ENCODE assay signal across 16 cellular contexts in the genomic region with DNA sequence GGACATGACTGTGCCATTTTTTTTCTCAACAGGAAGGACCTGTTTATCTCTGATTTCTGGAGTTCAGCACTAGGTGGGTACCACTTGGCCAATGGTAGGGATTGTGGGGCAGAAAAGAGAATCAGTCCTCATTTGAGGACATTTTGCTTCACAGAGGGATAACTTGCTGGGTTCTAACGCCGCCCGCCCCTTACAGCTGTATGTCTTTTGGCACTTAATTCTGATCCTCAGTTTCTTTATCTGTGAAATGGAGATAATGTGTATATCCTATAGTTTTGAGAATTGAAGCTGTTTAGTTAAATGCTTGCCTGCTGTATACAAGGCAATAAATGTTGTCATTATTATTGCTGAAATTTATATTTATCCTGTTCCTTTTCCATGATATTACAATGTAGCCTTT. TPM values are rescaled to one million over a fixed set of nuclear protein-coding genes. Genes with fewer than 3 reads are reported as not detected.
DNase-seq lines count a peak whose midpoint lies in the region; ATAC-seq, FAIRE-seq and TF ChIP-seq lines count a peak whose summit lies in the region.
"Had no signal": no experiment of that assay in that cellular context is flagged by ENCODE, and none has a peak within 500 bp of the region (broad histone marks: within the 10 kb centered on the region; RNA-seq: fewer than 3 reads in every experiment).

No MANE protein-coding gene starts in this region.

- intact Hi-C loops in CD4-positive, alpha-beta T cell (cut with DNase I, micrococcal nuclease): no loop called here
- intact Hi-C loops in natural killer cell (cut with micrococcal nuclease): no loop called here

- peaks cover 52% of the 10 kb centered on the region for H3K4me1 Mint-ChIP-seq in CD4-positive, alpha-beta T cell (ENCODE audit: low read depth)
- H3K4me1 Mint-ChIP-seq in activated CD4-positive, alpha-beta memory T cell treated with anti-CD3 and anti-CD28 coated beads, Interleukin-2, amount 10 ng/mL, durations not matched to agents 7 days and 5 days: peaks cover 47% of the 10 kb centered on the region
- H3K4me1 Mint-ChIP-seq in natural killer cell: peaks cover 50 to 58% of the 10 kb centered on the region in 2 donors

- no peak for DNase-seq in CD4-positive, alpha-beta T cell
- DNase-seq in DND-41: no peak
- no peak for DNase-seq in activated CD4-positive, alpha-beta memory T cell treated with anti-CD3 and anti-CD28 coated beads, Interleukin-2, amount 10 ng/mL, durations not matched to agents 7 days and 5 days
- no peak for DNase-seq in natural killer cell
- DNase-seq in GM12892 (ENCODE audit: insufficient read length): no peak
- no peak for DNase-seq in amniotic stem cell (lab: John Stamatoyannopoulos, UW)
- DNase-seq in NCI-H774 (lab: John Stamatoyannopoulos, UW): no peak
- no peak for DNase-seq in ureter (ENCODE audit: low spot score)
- DNase-seq: dermis blood vessel endothelial cell; NCI-H1694 treated with DMSO at 0.1 percent for 48 hours; NCI-H446; stimulated activated CD4-positive, alpha-beta T cell treated with anti-CD3 and anti-CD28 coated beads, Interleukin-12 subunit alpha, Interleukin-12 subunit beta, amount 100 ng/mL, for 4 hours had no signal

- no peaks in the 10 kb centered on the region for H3K9me3 ChIP-seq in CD4-positive, alpha-beta T cell (ENCODE audit: control insufficient read depth, low read length)
- no peaks in the 10 kb centered on the region for H3K9me3 ChIP-seq in DND-41 (ENCODE audit: insufficient read depth, low read length, severe bottlenecking)

- H3K36me3 ChIP-seq in DND-41 (ENCODE audit: insufficient read depth, low read length): peaks cover 52% of the 10 kb centered on the region

- no peaks in the 10 kb centered on the region for H4K20me1 ChIP-seq in DND-41 (ENCODE audit: insufficient read depth, low read length)

- no peak overlapping the region for H2AFZ ChIP-seq in DND-41 (ENCODE audit: low read depth, low read length)

- no peak for FAIRE-seq in GM12892 (lab: Jason Lieb, UNC)

- H3K27ac Mint-ChIP-seq in CD4-positive, alpha-beta T cell: peak overlapping the region; percentile 94
- no peak overlapping the region for H3K27ac Mint-ChIP-seq in activated CD4-positive, alpha-beta memory T cell treated with anti-CD3 and anti-CD28 coated beads, Interleukin-2, amount 10 ng/mL, durations not matched to agents 7 days and 5 days
- H3K27ac Mint-ChIP-seq in natural killer cell: peak overlapping the region; percentile 95 to 98

- H3K27me3 Mint-ChIP-seq in CD4-positive, alpha-beta T cell: no peaks in the 10 kb centered on the region
- no peaks in the 10 kb centered on the region for H3K27me3 Mint-ChIP-seq in activated CD4-positive, alpha-beta memory T cell treated with anti-CD3 and anti-CD28 coated beads, Interleukin-2, amount 10 ng/mL, durations not matched to agents 7 days and 5 days
- H3K27me3 Mint-ChIP-seq in natural killer cell (ENCODE audit: low read depth in 2 of 2): no peaks in the 10 kb centered on the region

- H3K4me3 Mint-ChIP-seq in CD4-positive, alpha-beta T cell: peak overlapping the region; percentile 77
- H3K4me3 Mint-ChIP-seq in activated CD4-positive, alpha-beta memory T cell treated with anti-CD3 and anti-CD28 coated beads, Interleukin-2, amount 10 ng/mL, durations not matched to agents 7 days and 5 days: peak overlapping the region; percentile 93
- H3K4me3 Mint-ChIP-seq in natural killer cell: peak overlapping the region; percentile 7

- H3K9me3 Mint-ChIP-seq in CD4-positive, alpha-beta T cell: no peaks in the 10 kb centered on the region
- H3K9me3 Mint-ChIP-seq in activated CD4-positive, alpha-beta memory T cell treated with anti-CD3 and anti-CD28 coated beads, Interleukin-2, amount 10 ng/mL, durations not matched to agents 7 days and 5 days: no peaks in the 10 kb centered on the region
- no peaks in the 10 kb centered on the region for H3K9me3 Mint-ChIP-seq in natural killer cell

- H3K27me3 ChIP-seq in CD4-positive, alpha-beta T cell (ENCODE audit: control insufficient read depth, insufficient read depth, low read length): no peaks in the 10 kb centered on the region
- no peaks in the 10 kb centered on the region for H3K27me3 ChIP-seq in DND-41 (ENCODE audit: insufficient read depth, low read length, poor library complexity)

- H3K36me3 Mint-ChIP-seq in CD4-positive, alpha-beta T cell (ENCODE audit: low read depth): peaks cover 60% of the 10 kb centered on the region
- H3K36me3 Mint-ChIP-seq in activated CD4-positive, alpha-beta memory T cell treated with anti-CD3 and anti-CD28 coated beads, Interleukin-2, amount 10 ng/mL, durations not matched to agents 7 days and 5 days (ENCODE audit: low read depth): peaks cover 46% of the 10 kb centered on the region
- H3K36me3 Mint-ChIP-seq in natural killer cell: no peaks in the 10 kb centered on the region

- POLR2A ChIA-PET in CD4-positive, alpha-beta T cell (lab: Charles Lee): no interaction called here
- POLR2A ChIA-PET in activated CD4-positive, alpha-beta memory T cell treated with anti-CD3 and anti-CD28 coated beads, Interleukin-2, amount 10 ng/mL, durations not matched to agents 7 days and 5 days (lab: Charles Lee): interaction anchor here (1.2 to 5.7 kb wide), 5 partner anchors 12 to 187 kb away, joined by 3 to 92 read pairs (median 28); no protein-coding TSS in a partner anchor

- peaks cover 78% of the 10 kb centered on the region for H3K4me1 ChIP-seq in DND-41 (ENCODE audit: insufficient read depth, low read length)

- H3K79me2 ChIP-seq in DND-41 (ENCODE audit: insufficient read depth, low read length): peaks cover 55% of the 10 kb centered on the region

- no peak overlapping the region for H3K27ac ChIP-seq in CD4-positive, alpha-beta T cell (ENCODE audit: low read depth, low read length)
- peak overlapping the region; percentile 32; the same call in 1 of the 2 replicates for H3K27ac ChIP-seq in DND-41 (ENCODE audit: low read length)
- H3K27ac ChIP-seq: C4-2B, SK-N-MC had no signal

- no peak for ATAC-seq in CD4-positive, alpha-beta T cell (ENCODE audit: poor library complexity)
- ATAC-seq in DND-41 (ENCODE audit: insufficient read depth, low read depth) (no peak), natural killer cell (no peak)
- ATAC-seq: esophagus mucosa, HCT116 had no signal

- peak overlapping the region; percentile 90 for H3K4me2 ChIP-seq in DND-41 (ENCODE audit: insufficient read depth, low read length)

- peak overlapping the region in 1 of 2 experiments; percentile 18; a peak in 1 of 4 replicates for H3K4me3 ChIP-seq in DND-41 (ENCODE audit: low read depth in 1 of 2, low read length in 2 of 2)
- H3K4me3 ChIP-seq: SK-N-MC had no signal

- no peak for TF ChIP-seq POLR2A in GM12892 (IDR thresholded peaks at IDR 0.05; ENCODE audit: low read depth, low read length)

- CTCF ChIA-PET in CD4-positive, alpha-beta T cell (lab: Charles Lee): interaction anchor here (0.6 kb wide), 1 partner anchor 17 kb away, joined by 3 read pairs; no protein-coding TSS in a partner anchor
- CTCF ChIA-PET in activated CD4-positive, alpha-beta memory T cell treated with anti-CD3 and anti-CD28 coated beads, Interleukin-2, amount 10 ng/mL, durations not matched to agents 7 days and 5 days (lab: Charles Lee): interaction anchor here (1.0 to 3.2 kb wide), 2 partner anchors 16 to 17 kb away, joined by 3 to 32 read pairs; no protein-coding TSS in a partner anchor

- no peak for TF ChIP-seq CTCF in CD4-positive, alpha-beta T cell (IDR thresholded peaks at IDR 0.05)
- TF ChIP-seq CTCF in DND-41 (IDR thresholded peaks at IDR 0.05; ENCODE audit: borderline replicate concordance, extremely low read depth, low read length, poor library complexity, severe bottlenecking): no peak
- no peak for TF ChIP-seq CTCF in natural killer cell (IDR thresholded peaks at IDR 0.05)

- H3K9ac ChIP-seq in DND-41 (ENCODE audit: low read depth, low read length): peak overlapping the region; percentile 9; the same call in 1 of the 2 replicates

RNA-seq across cellular contexts. Expression of a gene that starts 2.3 kb away (rescaled TPM):
- 10 to 100 TPM; 25.8 to 27.2 TPM for total RNA-seq in CD4-positive, alpha-beta T cell
- 10 to 100 TPM; 17.5 TPM for total RNA-seq in activated CD4-positive, alpha-beta memory T cell treated with anti-CD3 and anti-CD28 coated beads, Interleukin-2, amount 10 ng/mL, durations not matched to agents 7 days and 5 days
- total RNA-seq in natural killer cell: 10 to 100 TPM; 18.8 to 21.5 (median 21.4) TPM
- polyA plus RNA-seq in GM12892 (2012; ENCODE audit: missing spikeins): 23.0 TPM
- 24.6 TPM for total RNA-seq in ureter

RNA-seq across cellular contexts. Expression of a gene that starts 2.4 kb away (rescaled TPM):
- 10 to 100 TPM; 61.6 to 67.0 TPM for total RNA-seq in CD4-positive, alpha-beta T cell
- 10 to 100 TPM; 37.3 to 37.6 TPM for total RNA-seq in activated CD4-positive, alpha-beta memory T cell treated with anti-CD3 and anti-CD28 coated beads, Interleukin-2, amount 10 ng/mL, durations not matched to agents 7 days and 5 days
- total RNA-seq in natural killer cell (10 to 100 TPM; 44.8 to 53.6 (median 50.7) TPM), ureter (49.8 TPM)
- polyA plus RNA-seq in GM12892 (2012; ENCODE audit: missing spikeins): 25.8 TPM

RNA-seq across cellular contexts. Expression of a gene that starts 26.3 kb away (rescaled TPM):
- total RNA-seq in CD4-positive, alpha-beta T cell: 100 to 1,000 TPM; 111 TPM
- total RNA-seq in activated CD4-positive, alpha-beta memory T cell treated with anti-CD3 and anti-CD28 coated beads, Interleukin-2, amount 10 ng/mL, durations not matched to agents 7 days and 5 days: 10 to 100 TPM; 50.8 to 55.5 TPM
- total RNA-seq in natural killer cell: 100 to 1,000 TPM; 108 to 131 (median 124) TPM
- polyA plus RNA-seq in GM12892 (2012; ENCODE audit: missing spikeins): 17.2 TPM
- total RNA-seq in ureter: 33.9 TPM

RNA-seq across cellular contexts. Expression of a gene that starts 56.9 kb away (rescaled TPM):
- under 1 TPM; 0.70 to 0.85 TPM for total RNA-seq in CD4-positive, alpha-beta T cell
- 10 to 100 TPM; 11.8 to 12.7 TPM for total RNA-seq in activated CD4-positive, alpha-beta memory T cell treated with anti-CD3 and anti-CD28 coated beads, Interleukin-2, amount 10 ng/mL, durations not matched to agents 7 days and 5 days
- total RNA-seq in natural killer cell (1 to 10 TPM; 1.6 to 3.0 (median 1.9) TPM), ureter (1.4 TPM)
- polyA plus RNA-seq in GM12892 (2012; ENCODE audit: missing spikeins): 2.7 TPM

Comparison
In these comparisons a context has a peak if more than half of its experiments do, and no peak if none do; other contexts are left out.
1. H3K4me3 Mint-ChIP-seq: peak in every context shown above with its lines; median percentile 93 in activated CD4-positive, alpha-beta memory T cell treated with anti-CD3 and anti-CD28 coated beads, Interleukin-2, amount 10 ng/mL, durations not matched to agents 7 days and 5 days; 77 in CD4-positive, alpha-beta T cell; 7 in natural killer cell.